30 cellular contexts compared by ENCODE assay signal in genomic region chr2:45205985-45206384, GRCh38.
"Had no signal": no experiment of that assay in that cellular context is flagged by ENCODE, and none has a peak within 500 bp of the region (broad histone marks: within the 10 kb centered on the region; RNA-seq: fewer than 3 reads in every experiment).

No MANE protein-coding gene starts in this region.

- H3K36me3 Mint-ChIP-seq: mesothelial cell of epicardium; natural killer cell; stimulated activated effector memory CD8-positive, alpha-beta T cell treated with anti-CD3 and anti-CD28 coated beads, Interleukin-12 subunit alpha, Interleukin-12 subunit beta, amount 100 ng/mL, for 72 hours had no signal

- H3K9me3 Mint-ChIP-seq: natural killer cell had no signal

- DNase-seq: dermis blood vessel endothelial cell; effector memory CD4-positive, alpha-beta T cell; esophagus squamous epithelium; foreskin melanocyte; glutamatergic neuron; heart right ventricle; hippocampal formation; left ventricle myocardium superior; lower lobe of right lung; mucosa of descending colon; natural killer cell; occipital lobe; ovary; posterior cingulate gyrus; retina; right lobe of liver; stimulated activated CD4-positive, alpha-beta T cell treated with anti-CD3 and anti-CD28 coated beads, Interleukin-2, amount 100 ng/mL, for 24 hours; stimulated activated CD4-positive, alpha-beta T cell treated with anti-CD3 and anti-CD28 coated beads, Interleukin-4, amount 100 ng/mL, for 24 hours; stimulated activated naive CD8-positive, alpha-beta T cell treated with anti-CD3 and anti-CD28 coated beads, Interleukin-15, Interleukin-2, amounts not matched to agents 100 U/mL and 50 U/mL, for 24 hours; substantia nigra; upper lobe of right lung; uterus had no signal

- H3K27me3 ChIP-seq: esophagus squamous epithelium, ovary, right lobe of liver, tibial nerve, upper lobe of right lung, uterus had no signal

- FAIRE-seq: endothelial cell of umbilical vein, keratinocyte had no signal

- H3K4me3 ChIP-seq: coronary artery, esophagus squamous epithelium, heart right ventricle, lower lobe of right lung, mucosa of descending colon, ovary, right lobe of liver, thoracic aorta, tibial nerve, upper lobe of right lung, uterus had no signal

- ATAC-seq: heart right ventricle; left ventricle myocardium superior; lower lobe of right lung; natural killer cell; right lobe of liver; stimulated activated effector memory CD8-positive, alpha-beta T cell treated with anti-CD3 and anti-CD28 coated beads, Interleukin-12 subunit alpha, Interleukin-12 subunit beta, amount 100 ng/mL, for 72 hours; stimulated activated naive CD8-positive, alpha-beta T cell treated with anti-CD3 and anti-CD28 coated beads, Interleukin-15, Interleukin-2, amounts not matched to agents 100 U/mL and 50 U/mL, for 24 hours; upper lobe of right lung had no signal

- H3K9me3 ChIP-seq: mucosa of descending colon, ovary, right lobe of liver, upper lobe of right lung, uterus had no signal

- H3K27ac Mint-ChIP-seq: mesothelial cell of epicardium; natural killer cell; stimulated activated effector memory CD8-positive, alpha-beta T cell treated with anti-CD3 and anti-CD28 coated beads, Interleukin-12 subunit alpha, Interleukin-12 subunit beta, amount 100 ng/mL, for 72 hours had no signal

- H3K4me1 Mint-ChIP-seq: central memory CD8-positive, alpha-beta T cell; mesothelial cell of epicardium; natural killer cell; stimulated activated effector memory CD8-positive, alpha-beta T cell treated with anti-CD3 and anti-CD28 coated beads, Interleukin-12 subunit alpha, Interleukin-12 subunit beta, amount 100 ng/mL, for 72 hours had no signal

- H3K4me3 Mint-ChIP-seq: central memory CD8-positive, alpha-beta T cell; mesothelial cell of epicardium; natural killer cell; stimulated activated effector memory CD8-positive, alpha-beta T cell treated with anti-CD3 and anti-CD28 coated beads, Interleukin-12 subunit alpha, Interleukin-12 subunit beta, amount 100 ng/mL, for 72 hours had no signal

- H3K4me1 ChIP-seq: esophagus squamous epithelium, heart right ventricle, lower lobe of right lung, right lobe of liver, upper lobe of right lung, uterus had no signal

- H3K36me3 ChIP-seq: esophagus squamous epithelium, heart right ventricle, lower lobe of right lung, ovary, right lobe of liver, thoracic aorta, tibial nerve, upper lobe of right lung, uterus had no signal

- H3K27ac ChIP-seq: coronary artery, esophagus squamous epithelium, heart right ventricle, lower lobe of right lung, ovary, right lobe of liver, thoracic aorta, upper lobe of right lung, uterus had no signal
